ENCODE assay signal across 19 cellular contexts in genomic region chr5:28156981-28157380, GRCh38.
DNase-seq lines count a peak whose midpoint lies in the region; ATAC-seq, FAIRE-seq and TF ChIP-seq lines count a peak whose summit lies in the region.
"Had no signal": no experiment of that assay in that cellular context is flagged by ENCODE, and none has a peak within 500 bp of the region (broad histone marks: within the 10 kb centered on the region; RNA-seq: fewer than 3 reads in every experiment).

No MANE protein-coding gene starts in this region.

- CTCF ChIA-PET in BJ (lab: Yijun Ruan, JAX), result no interaction called here

- DNase-seq in BJ (ENCODE audit: low read depth), result peak; percentile 3
- DNase-seq in M059J (ENCODE audit: low read depth), result peak; percentile 40
- DNase-seq in foreskin fibroblast, result peak; percentile 3 to 8
- DNase-seq in HK-2 (ENCODE audit: unreplicated experiment), result no peak
- DNase-seq in amygdala (lab: John Stamatoyannopoulos, UW), result no peak
- DNase-seq in activated gamma-delta T cell treated with Interleukin-2 at 50 U/mL for 16 hours, result no peak
- no peak for DNase-seq in left lobe of liver (ENCODE audit: low spot score)
- DNase-seq: Caco-2, DMS53, NCI-H1092, NCI-H446 treated with DMSO at 0.1 percent for 48 hours, NCI-H748 treated with DMSO at 0.1 percent for 48 hours had no signal

- no peaks in the 10 kb centered on the region for H3K36me3 ChIP-seq in BJ (ENCODE audit: control insufficient read depth, insufficient read depth, low read length)

- no peak for ATAC-seq in left lobe of liver
- ATAC-seq: K562, Panc1, Right ventricle myocardium inferior had no signal

- POLR2A ChIA-PET in BJ (lab: Charles Lee), result no interaction called here

- TF ChIP-seq CTCF in BJ (IDR thresholded peaks at IDR 0.05; ENCODE audit: insufficient read depth, low read depth, low read length) (no peak), foreskin fibroblast (IDR thresholded peaks at IDR 0.05; ENCODE audit: low read depth, low read length) (no peak)

- FAIRE-seq in endometrium (lab: Jason Lieb, UNC), result peak; percentile 54
- FAIRE-seq: GM12891, HTR-8/SVneo, K562 had no signal

- no peak overlapping the region for H3K4me3 ChIP-seq in BJ (ENCODE audit: low read depth, low read length)
- H3K4me3 ChIP-seq in foreskin fibroblast (ENCODE audit: low read depth in 1 of 2, low read length in 2 of 2), result no peak overlapping the region
- H3K4me3 ChIP-seq: K562, SK-N-MC had no signal

- no peaks in the 10 kb centered on the region for H3K27me3 ChIP-seq in BJ (ENCODE audit: control insufficient read depth, insufficient read depth, low read length)

Comparison
In these comparisons a context has a peak if more than half of its experiments do, and no peak if none do; other contexts are left out.
1. DNase-seq: peak in BJ (single experiment), M059J (single experiment) and foreskin fibroblast (2 of 2); none in HK-2 (single experiment), amygdala (0 of 56), activated gamma-delta T cell treated with Interleukin-2 at 50 U/mL for 16 hours (single experiment) and left lobe of liver (single experiment).